ENCODE assay signal across 1 cellular context in genomic region chr17:45197555-45198334, GRCh38.
TF ChIP-seq lines count a peak whose summit lies in the region.

No MANE protein-coding gene starts in this region.

TF ChIP-seq in HepG2, 621 proteins besides CTCF, POLR2A, EP300 and RAD21 (continued from another document and continues in another):
- TF ChIP-seq ZBTB33 (CRISPR knock-in tag; IDR thresholded peaks at IDR 0.05), result peak; percentile 87
- no peak for TF ChIP-seq ZNF253 (CRISPR knock-in tag; IDR thresholded peaks at IDR 0.05; ENCODE audit: borderline replicate concordance)
- peak; percentile 66; the same call in 1 of the 2 replicates for TF ChIP-seq FOXK1 (CRISPR knock-in tag; IDR thresholded peaks at IDR 0.05; ENCODE audit: borderline replicate concordance, low read depth)
- peak; percentile 84; the same call in 1 of the 2 replicates for TF ChIP-seq ZNF609 (CRISPR knock-in tag; IDR thresholded peaks at IDR 0.05; ENCODE audit: borderline replicate concordance)
- peak; percentile 89 for TF ChIP-seq KDM4B (CRISPR knock-in tag; IDR thresholded peaks at IDR 0.05)
- TF ChIP-seq NBN (conservative IDR thresholded peaks at IDR 0.05), result no peak
- TF ChIP-seq ZNF24 (IDR thresholded peaks at IDR 0.05), result no peak
- no peak for TF ChIP-seq TBX3 (IDR thresholded peaks at IDR 0.05; ENCODE audit: borderline replicate concordance)
- TF ChIP-seq MAF1 (CRISPR knock-in tag; IDR thresholded peaks at IDR 0.05; ENCODE audit: borderline replicate concordance), result peak; percentile 52; the same call in 1 of the 2 replicates
- no peak for TF ChIP-seq HMGA1 (CRISPR knock-in tag; conservative IDR thresholded peaks at IDR 0.05)
- no peak for TF ChIP-seq CENPBD1 (CRISPR knock-in tag; IDR thresholded peaks at IDR 0.05; ENCODE audit: borderline replicate concordance, low read depth)
- no peak for TF ChIP-seq PLRG1 (conservative IDR thresholded peaks at IDR 0.05)
- peak; percentile 90 for TF ChIP-seq ZNF263 (CRISPR knock-in tag; IDR thresholded peaks at IDR 0.05)
- peak; percentile 86; the same call in 1 of the 2 replicates for TF ChIP-seq ZBTB4 (CRISPR knock-in tag; IDR thresholded peaks at IDR 0.05; ENCODE audit: borderline replicate concordance)
- peak; percentile 64; the same call in 1 of the 2 replicates for TF ChIP-seq ZNF766 (CRISPR knock-in tag; IDR thresholded peaks at IDR 0.05; ENCODE audit: borderline replicate concordance)
- peak; percentile 87 for TF ChIP-seq ZNF891 (CRISPR knock-in tag; IDR thresholded peaks at IDR 0.05)
- TF ChIP-seq AGO1 (IDR thresholded peaks at IDR 0.05; ENCODE audit: low read depth, low read length, poor library complexity, severe bottlenecking), result peak; percentile 79
- TF ChIP-seq ZNF768 (CRISPR knock-in tag; IDR thresholded peaks at IDR 0.05), result peak; percentile 83
- peak; percentile 73; the same call in 1 of the 2 replicates for TF ChIP-seq RFXANK (CRISPR knock-in tag; IDR thresholded peaks at IDR 0.05)
- no peak for TF ChIP-seq ZIK1 (CRISPR knock-in tag; IDR thresholded peaks at IDR 0.05; ENCODE audit: borderline replicate concordance, low read depth)
- peak; percentile 88 for TF ChIP-seq ZNF704 (CRISPR knock-in tag; IDR thresholded peaks at IDR 0.05; ENCODE audit: borderline replicate concordance)
- TF ChIP-seq RELA (CRISPR knock-in tag; IDR thresholded peaks at IDR 0.05), result peak; percentile 88; the same call in 1 of the 2 replicates
- TF ChIP-seq U2AF1 (optimal IDR thresholded peaks at IDR 0.05; ENCODE audit: low read depth, low read length), result peak; percentile 70
- TF ChIP-seq HMGXB4 (CRISPR knock-in tag; IDR thresholded peaks at IDR 0.05; ENCODE audit: borderline replicate concordance in 1 of 2, low read depth in 1 of 2), result peak; percentile 100
- no peak for TF ChIP-seq JUND (CRISPR knock-in tag; IDR thresholded peaks at IDR 0.05)
- no peak for TF ChIP-seq ZNF530 (CRISPR knock-in tag; IDR thresholded peaks at IDR 0.05; ENCODE audit: low read depth)
- TF ChIP-seq ZNF709 (CRISPR knock-in tag; IDR thresholded peaks at IDR 0.05), result no peak
- peak; percentile 73; the same call in 1 of the 2 replicates for TF ChIP-seq KLF15 (CRISPR knock-in tag; IDR thresholded peaks at IDR 0.05; ENCODE audit: borderline replicate concordance)
- no peak for TF ChIP-seq MTA3 (CRISPR knock-in tag; IDR thresholded peaks at IDR 0.05)
- peak; percentile 16; the same call in 1 of the 2 replicates for TF ChIP-seq SIX1 (CRISPR knock-in tag; IDR thresholded peaks at IDR 0.05; ENCODE audit: borderline replicate concordance)
- no peak; the same call in 1 of the 2 replicates for TF ChIP-seq WIZ (CRISPR knock-in tag; IDR thresholded peaks at IDR 0.05)
- 0 out of 2 replicates have a peak, but pooled peaks have one; percentile 70 for TF ChIP-seq IRF1 (CRISPR knock-in tag; IDR thresholded peaks at IDR 0.05; ENCODE audit: low read depth)
- no peak for TF ChIP-seq CSRNP2 (CRISPR knock-in tag; conservative IDR thresholded peaks at IDR 0.05; ENCODE audit: low read depth)
- peak; percentile 67 for TF ChIP-seq RARA (CRISPR knock-in tag; IDR thresholded peaks at IDR 0.05)
- TF ChIP-seq ZSCAN30 (CRISPR knock-in tag; IDR thresholded peaks at IDR 0.05), result no peak
- peak; percentile 81; the same call in 1 of the 2 replicates for TF ChIP-seq FOXO1 (CRISPR knock-in tag; IDR thresholded peaks at IDR 0.05)
- TF ChIP-seq THAP8 (CRISPR knock-in tag; IDR thresholded peaks at IDR 0.05; ENCODE audit: borderline replicate concordance), result no peak; the same call in 1 of the 2 replicates
- no peak for TF ChIP-seq ZNF749 (CRISPR knock-in tag; IDR thresholded peaks at IDR 0.05; ENCODE audit: borderline replicate concordance)
- no peak for TF ChIP-seq ZFP62 (CRISPR knock-in tag; IDR thresholded peaks at IDR 0.05)
- peak; percentile 78; the same call in 1 of the 2 replicates for TF ChIP-seq ZNF451 (CRISPR knock-in tag; IDR thresholded peaks at IDR 0.05)
- TF ChIP-seq ZBTB14 (CRISPR knock-in tag; IDR thresholded peaks at IDR 0.05), result no peak
- peak; percentile 72; the same call in 1 of the 3 replicates for TF ChIP-seq MXI1 (IDR thresholded peaks at IDR 0.05; ENCODE audit: borderline replicate concordance, low read depth, low read length)
- TF ChIP-seq ZNF614 (CRISPR knock-in tag; IDR thresholded peaks at IDR 0.05; ENCODE audit: borderline replicate concordance), result peak; percentile 89
- peak; percentile 68 for TF ChIP-seq SOX5 (CRISPR knock-in tag; IDR thresholded peaks at IDR 0.05; ENCODE audit: borderline replicate concordance)
- TF ChIP-seq ZNF780A (CRISPR knock-in tag; IDR thresholded peaks at IDR 0.05), result no peak
- TF ChIP-seq MIXL1 (CRISPR knock-in tag; IDR thresholded peaks at IDR 0.05), result peak; percentile 27; the same call in 1 of the 2 replicates
- TF ChIP-seq ZNF589 (CRISPR knock-in tag; conservative IDR thresholded peaks at IDR 0.05), result no peak
- TF ChIP-seq TCF12 (IDR thresholded peaks at IDR 0.05), result no peak
- TF ChIP-seq TCF12 (CRISPR knock-in tag; IDR thresholded peaks at IDR 0.05), result no peak
